ENCODE assay signal across 12 cellular contexts in the genomic region with DNA sequence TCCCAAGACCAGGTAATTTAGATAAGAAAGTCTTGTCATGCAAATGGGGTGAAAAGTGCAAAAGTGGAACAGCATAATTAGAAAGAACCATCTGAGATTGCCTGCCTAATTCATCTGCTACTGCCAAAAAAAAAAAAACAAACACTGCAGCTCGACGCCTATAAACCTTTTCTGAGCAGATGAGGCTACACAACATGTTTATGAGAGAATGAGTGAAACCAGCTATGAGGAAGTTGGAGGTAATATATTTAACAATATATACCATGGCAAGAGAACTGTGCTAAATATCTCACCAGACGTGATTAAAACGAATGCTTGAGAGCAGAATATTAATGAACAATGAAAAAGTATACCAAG. TPM values are rescaled to one million over a fixed set of nuclear protein-coding genes. Genes with fewer than 3 reads are reported as not detected.
DNase-seq lines count a peak whose midpoint lies in the region; ATAC-seq, FAIRE-seq and TF ChIP-seq lines count a peak whose summit lies in the region.
"Had no signal": no experiment of that assay in that cellular context is flagged by ENCODE, and none has a peak within 500 bp of the region (broad histone marks: within the 10 kb centered on the region; RNA-seq: fewer than 3 reads in every experiment).

No MANE protein-coding gene starts in this region.

- H3K36me3 ChIP-seq in endothelial cell of umbilical vein (ENCODE audit: control insufficient read depth in 2 of 2, extremely low read depth in 1 of 2, insufficient read depth in 2 of 2, low read length in 2 of 2) (peaks cover 21 to 36% of the 10 kb centered on the region in 2 experiments), testis (ENCODE audit: low read depth, missing control alignments) (no peaks in the 10 kb centered on the region)

- H3K4me2 ChIP-seq in endothelial cell of umbilical vein (ENCODE audit: insufficient read depth, low read length): peak overlapping the region; percentile 37

- CTCF ChIA-PET in endothelial cell of umbilical vein (lab: Charles Lee): interaction anchor here (0.7 to 2.7 kb wide), 12 partner anchors 11 to 107 kb away, joined by 3 to 14 read pairs (median 4); partner anchors contain the start of gene LAMA4

- ATAC-seq in GM19351 (IDR thresholded peaks at IDR 0.05; ENCODE audit: unreplicated experiment) (peak; percentile 42), HG03342 (IDR thresholded peaks at IDR 0.05; ENCODE audit: unreplicated experiment) (peak; percentile 37), GM18858 (IDR thresholded peaks at IDR 0.05; ENCODE audit: unreplicated experiment) (no peak)
- ATAC-seq: stimulated activated memory B cell treated with anti-CD40 and anti-IgM and Interleukin-4, amounts not matched to agents 10 μg/mL and 1 μg/mL and 100 μg/mL, for 72 hours had no signal

- peaks cover 36% of the 10 kb centered on the region for H3K79me2 ChIP-seq in endothelial cell of umbilical vein (ENCODE audit: control insufficient read depth, insufficient read depth, low read length)

- no peak overlapping the region for H3K4me3 ChIP-seq in endothelial cell of umbilical vein (replicated peaks in 1 of 3; ENCODE audit: insufficient read depth in 1 of 3, low read depth in 1 of 3, low read length in 3 of 3)
- no peak overlapping the region for H3K4me3 ChIP-seq in testis

- intact Hi-C loops in endothelial cell of umbilical vein (cut with micrococcal nuclease): loop anchor here (2.0 kb wide), 1 partner anchor 46 kb away; no protein-coding TSS in a partner anchor
- intact Hi-C loops in testis (cut with DNase I; ENCODE audit: low total_unique reads): no loop called here

- no peaks in the 10 kb centered on the region for H4K20me1 ChIP-seq in endothelial cell of umbilical vein (replicated peaks; ENCODE audit: control insufficient read depth, extremely low read depth, insufficient read depth, low read length)

- H3K9me3 ChIP-seq in endothelial cell of umbilical vein (replicated peaks; ENCODE audit: control insufficient read depth, insufficient read depth, low read length) (no peaks in the 10 kb centered on the region), testis (no peaks in the 10 kb centered on the region)

- no peaks in the 10 kb centered on the region for H3K27me3 ChIP-seq in endothelial cell of umbilical vein (ENCODE audit: control insufficient read depth in 2 of 2, insufficient read depth in 2 of 2, low read length in 2 of 2)
- no peaks in the 10 kb centered on the region for H3K27me3 ChIP-seq in testis

- peaks cover 75% of the 10 kb centered on the region for H3K4me1 ChIP-seq in endothelial cell of umbilical vein (ENCODE audit: control insufficient read depth, extremely low read depth, insufficient read depth, low read length)
- H3K4me1 ChIP-seq in testis: peaks cover 15% of the 10 kb centered on the region

- peak overlapping the region; percentile 87 for H3K27ac ChIP-seq in endothelial cell of umbilical vein (ENCODE audit: insufficient read depth, low read depth, low read length)
- peak overlapping the region; percentile 18 to 79 for H3K27ac ChIP-seq in testis

- H3K9me1 ChIP-seq in endothelial cell of umbilical vein (replicated peaks; ENCODE audit: control insufficient read depth, extremely low read depth, insufficient read depth, low read length): no peaks in the 10 kb centered on the region

- FAIRE-seq in endothelial cell of umbilical vein (lab: Jason Lieb, UNC): no peak

- 65 to 70% methylated on average over 4 of the region's 4 CpGs for WGBS in testis, 2 donors

- POLR2A ChIA-PET in endothelial cell of umbilical vein (lab: Charles Lee): interaction anchor here (1.0 to 1.7 kb wide), 4 partner anchors 29 to 49 kb away, joined by 3 to 7 read pairs (median 4); no protein-coding TSS in a partner anchor

- TF ChIP-seq CTCF in endothelial cell of umbilical vein (IDR thresholded peaks at IDR 0.05; ENCODE audit: extremely low read depth in 1 of 2, insufficient read depth in 1 of 2, low read depth in 1 of 2, low read length in 2 of 2): no peak
- TF ChIP-seq CTCF in testis (IDR thresholded peaks at IDR 0.05): no peak

- H2AFZ ChIP-seq in endothelial cell of umbilical vein (ENCODE audit: low read depth, low read length): no peak overlapping the region

- peak overlapping the region; percentile 87 for H3K9ac ChIP-seq in endothelial cell of umbilical vein (replicated peaks; ENCODE audit: extremely low read depth, insufficient read depth, low read length)

- TSS peak; percentile 87 for BruUV-seq in endothelial cell of umbilical vein (replicated peaks; lab: Mats Ljungman, UMichigan)

- no peak for DNase-seq in endothelial cell of umbilical vein (ENCODE audit: low read depth, low spot score)
- no peak for DNase-seq in testis
- DNase-seq in NCI-H2196 (lab: John Stamatoyannopoulos, UW; ENCODE audit: unreplicated experiment): no peak
- DNase-seq in effector CD8-positive, alpha-beta T cell (lab: John Stamatoyannopoulos, UW): no peak
- DNase-seq: activated CD4-positive, alpha-beta T cell treated with anti-CD3 and anti-CD28 coated beads for 36 hours; amygdala; CD4-positive, CD25-positive, alpha-beta regulatory T cell; stimulated activated CD4-positive, alpha-beta T cell treated with anti-CD3 and anti-CD28 coated beads, Interleukin-4, amount 100 ng/mL, for 1 hour had no signal

- TF ChIP-seq POLR2A in endothelial cell of umbilical vein (IDR thresholded peaks at IDR 0.05; ENCODE audit: low read depth, low read length) (no peak), testis (IDR thresholded peaks at IDR 0.05) (no peak)

- dilution Hi-C loops in endothelial cell of umbilical vein (cut with MboI; ENCODE audit: extremely low pct_ligation_motif_present, low sequenced_read_pairs): no loop called here

TF ChIP-seq in endothelial cell of umbilical vein, 7 proteins besides CTCF, POLR2A, EP300 and RAD21:
- no peak for TF ChIP-seq JUN (IDR thresholded peaks at IDR 0.05; ENCODE audit: borderline replicate concordance, insufficient read depth, insufficient read length, low read depth)

RNA-seq across cellular contexts. Expression of gene LAMA4, which starts 50.0 kb away (rescaled TPM):
- total RNA-seq in endothelial cell of umbilical vein (629 TPM in 2 replicates), testis (10 to 100 TPM; 49.2 to 61.0 TPM)
- polyA plus RNA-seq in endothelial cell of umbilical vein (370 and 384 TPM in 2 replicates), testis (ENCODE audit: insufficient read depth, low read depth, low replicate concordance) (37.6 TPM)
- 215 and 257 TPM in 2 replicates for polyA plus RNA-seq in endothelial cell of umbilical vein (2011; cell fraction: cytosol; rRNA removed)
- polyA plus RNA-seq in endothelial cell of umbilical vein (2011; cell fraction: nucleus; rRNA removed): 1,231 and 1,345 TPM in 2 replicates
- polyA plus RNA-seq in endothelial cell of umbilical vein (2012): 367 and 381 TPM in 2 replicates
- polyA minus RNA-seq in endothelial cell of umbilical vein: 1,043 and 1,135 TPM in 2 replicates
- not detected for polyA minus RNA-seq in endothelial cell of umbilical vein (2011; cell fraction: cytosol; rRNA and poly(A)+ RNA removed)
- polyA minus RNA-seq in endothelial cell of umbilical vein (2011; cell fraction: nucleus; rRNA and poly(A)+ RNA removed): 1,955 and 2,229 TPM in 2 replicates
- total RNA-seq: CD4-positive, CD25-positive, alpha-beta regulatory T cell had no signal
- polyA plus RNA-seq: CD4-positive, CD25-positive, alpha-beta regulatory T cell had no signal

Comparison
In these comparisons a context has a peak if more than half of its experiments do, and no peak if none do; other contexts are left out.
1. RNA of gene LAMA4, which starts 50.0 kb away (total RNA-seq): 629 TPM in endothelial cell of umbilical vein; 49.2 to 61.0 TPM in testis; every median in the first group is over 10 times any median in the second.